Comparison of ENCODE assay signal across 14 cellular contexts in the genomic region with DNA sequence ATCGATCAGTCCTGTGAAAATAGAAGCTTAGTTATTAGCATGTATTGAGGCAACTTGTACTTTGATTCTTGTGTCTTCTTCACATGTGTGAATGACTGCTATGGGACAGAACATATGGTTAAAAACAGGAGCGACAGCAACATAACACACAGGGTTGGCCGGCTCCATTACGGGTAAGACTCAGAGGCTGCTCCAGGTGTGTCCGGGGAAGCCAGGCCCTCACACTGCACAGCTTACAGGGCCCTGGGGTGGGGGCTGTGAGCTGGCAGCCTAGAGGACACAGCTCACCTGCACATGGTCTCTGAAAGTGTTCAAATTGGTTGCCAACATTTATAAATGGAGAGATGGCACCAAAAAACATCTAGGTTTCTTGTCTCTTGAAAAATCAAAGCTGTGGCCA. TPM values are rescaled to one million over a fixed set of nuclear protein-coding genes. Genes with fewer than 3 reads are reported as not detected.
A peak's percentile ranks its signal among the peaks of the same experiment; 100 is the strongest.
DNase-seq lines count a peak whose midpoint lies in the region; ATAC-seq and TF ChIP-seq lines count a peak whose summit lies in the region.
"Had no signal": no experiment of that assay in that cellular context is flagged by ENCODE, and none has a peak within 500 bp of the region (broad histone marks: within the 10 kb centered on the region; RNA-seq: fewer than 3 reads in every experiment).

No MANE protein-coding gene starts in this region.

- 0 out of 2 replicates have a peak overlapping the region, but pooled peaks have one; percentile 41 for H3K9ac ChIP-seq in BLaER1

- no peak overlapping the region for H3K4me3 ChIP-seq in BLaER1
- H3K4me3 ChIP-seq in body of pancreas: no peak overlapping the region
- no peak overlapping the region for H3K4me3 ChIP-seq in lower lobe of right lung
- H3K4me3 ChIP-seq: GM12878 had no signal

- TF ChIP-seq CTCF in body of pancreas (IDR thresholded peaks at IDR 0.05) (no peak), lower lobe of right lung (IDR thresholded peaks at IDR 0.05) (no peak)

- intact Hi-C loops in body of pancreas (cut with DNase I) (no loop called here), lower lobe of right lung (cut with DNase I) (no loop called here), left colon (cut with DNase I, micrococcal nuclease) (no loop called here)

- H3K4me3 Mint-ChIP-seq in stimulated activated effector memory CD8-positive, alpha-beta T cell treated with anti-CD3 and anti-CD28 coated beads, Interleukin-12 subunit alpha, Interleukin-12 subunit beta, amount 100 ng/mL, for 72 hours: no peak overlapping the region
- H3K4me3 Mint-ChIP-seq: CD4-positive, alpha-beta T cell had no signal

- no peaks in the 10 kb centered on the region for H3K9me3 Mint-ChIP-seq in stimulated activated effector memory CD8-positive, alpha-beta T cell treated with anti-CD3 and anti-CD28 coated beads, Interleukin-12 subunit alpha, Interleukin-12 subunit beta, amount 100 ng/mL, for 72 hours
- H3K9me3 Mint-ChIP-seq: CD4-positive, alpha-beta T cell had no signal

- H3K9me3 ChIP-seq in BLaER1 (no peaks in the 10 kb centered on the region), body of pancreas (no peaks in the 10 kb centered on the region), lower lobe of right lung (no peaks in the 10 kb centered on the region)

- peaks cover 6% of the 10 kb centered on the region for H3K4me1 Mint-ChIP-seq in stimulated activated effector memory CD8-positive, alpha-beta T cell treated with anti-CD3 and anti-CD28 coated beads, Interleukin-12 subunit alpha, Interleukin-12 subunit beta, amount 100 ng/mL, for 72 hours

- no peaks in the 10 kb centered on the region for H3K27me3 ChIP-seq in BLaER1
- no peaks in the 10 kb centered on the region for H3K27me3 ChIP-seq in body of pancreas
- H3K27me3 ChIP-seq in lower lobe of right lung (ENCODE audit: low read depth): no peaks in the 10 kb centered on the region

- peak overlapping the region; percentile 35; the same call in 1 of the 2 replicates for H3K27ac ChIP-seq in BLaER1
- peak overlapping the region; percentile 68 to 83 (median 79) for H3K27ac ChIP-seq in body of pancreas
- H3K27ac ChIP-seq in lower lobe of right lung: peak overlapping the region; percentile 37

- H4K20me1 ChIP-seq in BLaER1: no peaks in the 10 kb centered on the region

- H3K36me3 Mint-ChIP-seq in stimulated activated effector memory CD8-positive, alpha-beta T cell treated with anti-CD3 and anti-CD28 coated beads, Interleukin-12 subunit alpha, Interleukin-12 subunit beta, amount 100 ng/mL, for 72 hours: peaks cover 73% of the 10 kb centered on the region

- DNase-seq in body of pancreas: no peak
- no peak for DNase-seq in lower lobe of right lung
- DNase-seq in stimulated activated effector memory CD8-positive, alpha-beta T cell treated with anti-CD3 and anti-CD28 coated beads, Interleukin-12 subunit alpha, Interleukin-12 subunit beta, amount 100 ng/mL, for 72 hours (ENCODE audit: low spot score in 2 of 2): no peak
- DNase-seq in stimulated activated CD4-positive, alpha-beta T cell treated with anti-CD3 and anti-CD28 coated beads, Interleukin-4, amount 100 ng/mL, for 24 hours: no peak
- DNase-seq in NCI-H1436 treated with DMSO at 0.1 percent for 48 hours (lab: John Stamatoyannopoulos, UW): no peak
- no peak for DNase-seq in left colon
- DNase-seq: ACHN; C1 segment of cervical spinal cord; CD4-positive, alpha-beta T cell; DMS79 had no signal

- no peak for TF ChIP-seq POLR2A in body of pancreas (IDR thresholded peaks at IDR 0.05)

- H3K36me3 ChIP-seq in BLaER1 (peaks cover 88% of the 10 kb centered on the region), body of pancreas (replicated peaks in 1 of 2; ENCODE audit: insufficient read depth in 1 of 2, low read depth in 2 of 2) (peaks cover 0 to 16% of the 10 kb centered on the region in 2 donors), lower lobe of right lung (peaks cover 74% of the 10 kb centered on the region)

- peaks cover 60% of the 10 kb centered on the region for H3K4me1 ChIP-seq in BLaER1
- H3K4me1 ChIP-seq in body of pancreas: peaks cover 56% of the 10 kb centered on the region
- H3K4me1 ChIP-seq in lower lobe of right lung: peaks cover 21% of the 10 kb centered on the region

- no peak overlapping the region for H3K4me2 ChIP-seq in BLaER1

- ATAC-seq in body of pancreas (no peak), lower lobe of right lung (no peak), left colon (no peak)
- ATAC-seq in stimulated activated effector memory CD8-positive, alpha-beta T cell treated with anti-CD3 and anti-CD28 coated beads, Interleukin-12 subunit alpha, Interleukin-12 subunit beta, amount 100 ng/mL, for 72 hours: no peak
- ATAC-seq: GM12878, HCT116, HepG2 had no signal

- WGBS in body of pancreas, 2 donors: 71 to 86% methylated on average over 5 of the region's 5 CpGs

- H3K27ac Mint-ChIP-seq in stimulated activated effector memory CD8-positive, alpha-beta T cell treated with anti-CD3 and anti-CD28 coated beads, Interleukin-12 subunit alpha, Interleukin-12 subunit beta, amount 100 ng/mL, for 72 hours: peak overlapping the region; percentile 76
- H3K27ac Mint-ChIP-seq: CD4-positive, alpha-beta T cell had no signal

RNA-seq across cellular contexts. Expression of gene TCHP, which starts 31.1 kb away (rescaled TPM):
- total RNA-seq in body of pancreas (10 to 100 TPM; 29.3 to 72.2 TPM), lower lobe of right lung (16.8 TPM), left colon (10 to 100 TPM; 15.0 to 17.2 TPM)

RNA-seq across cellular contexts. Expression of gene GLTP, which starts 50.8 kb away (rescaled TPM):
- total RNA-seq in body of pancreas (10 to 100 TPM; 21.1 to 27.8 TPM), lower lobe of right lung (45.3 TPM), left colon (100 to 1,000 TPM in 1 of 2 donors, 10 to 100 TPM in 1; 95.0 to 128 TPM)
